ENCODE assay signal across 14 cellular contexts in the genomic region with DNA sequence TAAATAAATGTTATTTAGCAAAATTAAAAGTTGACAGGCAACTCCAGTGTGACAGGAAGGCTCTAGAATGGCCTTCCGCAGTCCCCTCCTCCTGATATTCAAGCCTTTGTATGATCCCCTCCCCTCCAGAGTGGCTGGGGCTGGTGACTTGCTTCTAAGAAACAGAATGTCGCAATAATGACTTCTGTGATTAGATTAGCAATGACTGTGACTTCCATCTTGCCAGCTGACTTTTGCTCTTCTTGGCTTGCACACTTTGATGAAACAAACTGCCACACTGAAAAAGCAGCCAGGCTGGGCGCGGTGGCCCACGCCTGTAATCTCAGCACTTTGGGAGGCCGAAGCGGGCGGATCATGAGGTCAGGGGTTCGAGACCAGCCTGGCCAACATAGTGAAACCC.
A peak's percentile ranks its signal among the peaks of the same experiment; 100 is the strongest.
DNase-seq lines count a peak whose midpoint lies in the region; ATAC-seq and TF ChIP-seq lines count a peak whose summit lies in the region.
"Had no signal": no experiment of that assay in that cellular context is flagged by ENCODE, and none has a peak within 500 bp of the region (broad histone marks: within the 10 kb centered on the region; RNA-seq: fewer than 3 reads in every experiment).

No MANE protein-coding gene starts in this region.

- H3K27ac ChIP-seq in Peyer's patch (peak overlapping the region in 3 of 4 donors; percentile 23 to 72 (median 66)), gastrocnemius medialis (no peak overlapping the region)
- H3K27ac ChIP-seq: 22Rv1, left lung had no signal

- in situ Hi-C loops in gastrocnemius medialis (cut with MboI; ENCODE audit: low sequenced_read_pairs in 4 of 4) = loop anchor here in 1 of 4 donors (5.0 kb wide), 1 partner anchor 164 kb away; no protein-coding TSS in a partner anchor

- H3K9me3 ChIP-seq in Peyer's patch (peaks cover 0 to 5% (median 0%) of the 10 kb centered on the region in 4 donors), gastrocnemius medialis (no peaks in the 10 kb centered on the region)
- H3K9me3 ChIP-seq: left lung had no signal

- peak in 1 of 2 donors; percentile 22 for TF ChIP-seq POLR2A in Peyer's patch (IDR thresholded peaks at IDR 0.05)
- TF ChIP-seq POLR2A in gastrocnemius medialis (IDR thresholded peaks at IDR 0.05) = no peak

- peaks cover 0 to 28% (median 6%) of the 10 kb centered on the region in 4 donors for H3K4me1 ChIP-seq in Peyer's patch
- peaks cover 5 to 7% of the 10 kb centered on the region in 2 donors for H3K4me1 ChIP-seq in gastrocnemius medialis

- H3K4me3 ChIP-seq in Peyer's patch = no peak overlapping the region
- H3K4me3 ChIP-seq in fibroblast of mammary gland (ENCODE audit: control insufficient read depth, low read depth, low read length) = no peak overlapping the region
- no peak overlapping the region for H3K4me3 ChIP-seq in gastrocnemius medialis
- H3K4me3 ChIP-seq: left lung, smooth muscle cell had no signal

- intact Hi-C loops in gastrocnemius medialis (cut with DNase I; ENCODE audit: low total_unique reads) = loop anchor here (5.0 kb wide), 1 partner anchor 209 kb away; a partner anchor contains a TSS

- TF ChIP-seq CTCF in Peyer's patch (IDR thresholded peaks at IDR 0.05) = no peak
- no peak for TF ChIP-seq CTCF in fibroblast of mammary gland (conservative IDR thresholded peaks at IDR 0.05; ENCODE audit: control insufficient read depth, insufficient read depth, low read depth, low read length)
- no peak for TF ChIP-seq CTCF in gastrocnemius medialis (IDR thresholded peaks at IDR 0.05 in 4 of 5, conservative IDR thresholded peaks at IDR 0.05 in 1 of 5)

- no peaks in the 10 kb centered on the region for H3K36me3 ChIP-seq in Peyer's patch
- H3K36me3 ChIP-seq in gastrocnemius medialis = no peaks in the 10 kb centered on the region
- H3K36me3 ChIP-seq: left lung had no signal

- DNase-seq in NOMO-1 treated with DMSO at 0.1 percent for 48 hours (lab: John Stamatoyannopoulos, UW; ENCODE audit: unreplicated experiment) (peak; percentile 26), NOMO-1 treated with dmso at 0.1 percent for 144 hours (lab: John Stamatoyannopoulos, UW; ENCODE audit: unreplicated experiment) (no peak), Peyer's patch (peak in 2 of 3 donors; percentile 65 to 73), fibroblast of mammary gland (ENCODE audit: low read depth) (peak; percentile 56), gastrocnemius medialis (peak; percentile 6 to 22), NCI-H2171 (lab: John Stamatoyannopoulos, UW) (no peak)
- DNase-seq: endodermal cell, left lung, NCI-H2227 treated with DMSO at 0.1 percent for 48 hours, substantia nigra had no signal

- H3K27me3 ChIP-seq in Peyer's patch (no peaks in the 10 kb centered on the region), gastrocnemius medialis (no peaks in the 10 kb centered on the region)

- ATAC-seq in gastrocnemius medialis = peak; percentile 51 to 64
- ATAC-seq in GM21515 (IDR thresholded peaks at IDR 0.05; ENCODE audit: unreplicated experiment) = no peak
- no peak for ATAC-seq in HG03439 (IDR thresholded peaks at IDR 0.05; ENCODE audit: unreplicated experiment)
- ATAC-seq: left lung had no signal

Comparison
In these comparisons a context has a peak if more than half of its experiments do, and no peak if none do; other contexts are left out.
1. DNase-seq: peak in NOMO-1 treated with DMSO at 0.1 percent for 48 hours (single experiment), Peyer's patch (2 of 3), fibroblast of mammary gland (single experiment) and gastrocnemius medialis (2 of 2); none in NOMO-1 treated with dmso at 0.1 percent for 144 hours (single experiment) and NCI-H2171 (single experiment).
2. H3K27ac ChIP-seq: peak in Peyer's patch (3 of 4); none in gastrocnemius medialis (0 of 4).
3. ATAC-seq: peak in gastrocnemius medialis (2 of 2); none in GM21515 (single experiment) and HG03439 (single experiment).